In genomic region chr14:63006515-63006914, GRCh38 we compare ENCODE assay signal across 19 cellular contexts. TPM values are rescaled to one million over a fixed set of nuclear protein-coding genes. Genes with fewer than 3 reads are reported as not detected.
DNase-seq lines count a peak whose midpoint lies in the region; ATAC-seq and TF ChIP-seq lines count a peak whose summit lies in the region.
"Had no signal": no experiment of that assay in that cellular context is flagged by ENCODE, and none has a peak within 500 bp of the region (broad histone marks: within the 10 kb centered on the region; RNA-seq: fewer than 3 reads in every experiment).

No MANE protein-coding gene starts in this region.

- no peaks in the 10 kb centered on the region for H3K4me1 ChIP-seq in esophagus squamous epithelium
- H3K4me1 ChIP-seq: BLaER1 had no signal

- TF ChIP-seq POLR2A in esophagus squamous epithelium (IDR thresholded peaks at IDR 0.05) = no peak

- no peaks in the 10 kb centered on the region for H3K27me3 ChIP-seq in esophagus squamous epithelium
- H3K27me3 ChIP-seq: BLaER1 had no signal

- no peak overlapping the region for H3K4me3 Mint-ChIP-seq in activated CD4-positive, alpha-beta memory T cell treated with anti-CD3 and anti-CD28 coated beads for 36 hours
- H3K4me3 Mint-ChIP-seq: CD8-positive, alpha-beta T cell had no signal

- ATAC-seq in GM18867 (IDR thresholded peaks at IDR 0.05; ENCODE audit: unreplicated experiment) (peak; percentile 90), GM21576 (IDR thresholded peaks at IDR 0.05; ENCODE audit: unreplicated experiment) (no peak)
- ATAC-seq: CD8-positive, alpha-beta T cell; SK-N-SH treated with all-trans-retinoic acid at 6 μM for 48 hours had no signal

- no peaks in the 10 kb centered on the region for H3K27me3 Mint-ChIP-seq in activated CD4-positive, alpha-beta memory T cell treated with anti-CD3 and anti-CD28 coated beads for 36 hours

- 73 to 81% methylated on average over 2 of the region's 2 CpGs for WGBS in esophagus squamous epithelium, 2 donors

- no peaks in the 10 kb centered on the region for H3K9me3 Mint-ChIP-seq in activated CD4-positive, alpha-beta memory T cell treated with anti-CD3 and anti-CD28 coated beads for 36 hours
- H3K9me3 Mint-ChIP-seq: CD8-positive, alpha-beta T cell had no signal

- no peak overlapping the region for H3K4me3 ChIP-seq in esophagus squamous epithelium
- H3K4me3 ChIP-seq: BLaER1 had no signal

- no peaks in the 10 kb centered on the region for H3K36me3 Mint-ChIP-seq in activated CD4-positive, alpha-beta memory T cell treated with anti-CD3 and anti-CD28 coated beads for 36 hours
- H3K36me3 Mint-ChIP-seq: CD8-positive, alpha-beta T cell had no signal

- POLR2A ChIA-PET in activated CD4-positive, alpha-beta memory T cell treated with anti-CD3 and anti-CD28 coated beads for 36 hours (lab: Charles Lee) = no interaction called here

- no peak for TF ChIP-seq CTCF in esophagus squamous epithelium (IDR thresholded peaks at IDR 0.05)

- H3K9me3 ChIP-seq in esophagus squamous epithelium = no peaks in the 10 kb centered on the region
- H3K9me3 ChIP-seq: BLaER1 had no signal

- intact Hi-C loops in esophagus squamous epithelium (cut with DNase I) = no loop called here
- intact Hi-C loops in activated CD4-positive, alpha-beta memory T cell treated with anti-CD3 and anti-CD28 coated beads for 36 hours (cut with micrococcal nuclease) = no loop called here

- no peak overlapping the region for H3K27ac Mint-ChIP-seq in activated CD4-positive, alpha-beta memory T cell treated with anti-CD3 and anti-CD28 coated beads for 36 hours
- H3K27ac Mint-ChIP-seq: CD8-positive, alpha-beta T cell had no signal

- peak; percentile 56 for DNase-seq in NCI-H2107 treated with DMSO at 0.1 percent for 48 hours (lab: John Stamatoyannopoulos, UW; ENCODE audit: unreplicated experiment)
- no peak for DNase-seq in NCI-H2107 (lab: John Stamatoyannopoulos, UW)
- peak; percentile 75 for DNase-seq in NCI-H2171 (lab: John Stamatoyannopoulos, UW)
- peak; percentile 71 for DNase-seq in left kidney (ENCODE audit: low read depth, low spot score)
- no peak for DNase-seq in esophagus squamous epithelium (lab: John Stamatoyannopoulos, UW)
- no peak for DNase-seq in activated CD4-positive, alpha-beta memory T cell treated with anti-CD3 and anti-CD28 coated beads for 36 hours
- DNase-seq: CD8-positive, alpha-beta T cell; DMS79; H7; NCI-H1417 treated with DMSO at 0.1 percent for 48 hours; NCI-H446 treated with DMSO at 0.1 percent for 48 hours; SHP77 treated with DMSO at 0.1 percent for 48 hours had no signal

- CTCF ChIA-PET in activated CD4-positive, alpha-beta memory T cell treated with anti-CD3 and anti-CD28 coated beads for 36 hours (lab: Charles Lee) = no interaction called here

- no peaks in the 10 kb centered on the region for H3K4me1 Mint-ChIP-seq in activated CD4-positive, alpha-beta memory T cell treated with anti-CD3 and anti-CD28 coated beads for 36 hours (ENCODE audit: low read depth)

- no peaks in the 10 kb centered on the region for H3K36me3 ChIP-seq in esophagus squamous epithelium
- H3K36me3 ChIP-seq: BLaER1 had no signal

- H3K27ac ChIP-seq in esophagus squamous epithelium = no peak overlapping the region
- H3K27ac ChIP-seq: BLaER1 had no signal

RNA-seq across cellular contexts. Expression of gene KCNH5, which starts 38.7 kb away (rescaled TPM):
- total RNA-seq in esophagus squamous epithelium = under 1 TPM in 2 of 4 donors, not detected in 2; under 0.01 to 0.06 TPM
- not detected for total RNA-seq in activated CD4-positive, alpha-beta memory T cell treated with anti-CD3 and anti-CD28 coated beads for 36 hours
- total RNA-seq: A172; CD8-positive, alpha-beta T cell; OCI-LY7; T-helper 1 cell treated with Interleukin-12 subunit alpha and Interleukin-12 subunit beta and Interleukin-4 antibody, amounts not matched to agents 30 ng/mL and 1 ng/mL, for 36 hours had no signal

Comparison
In these comparisons a context has a peak if more than half of its experiments do, and no peak if none do; other contexts are left out.
1. DNase-seq: peak in NCI-H2107 treated with DMSO at 0.1 percent for 48 hours (single experiment), NCI-H2171 (single experiment) and left kidney (single experiment); none in NCI-H2107 (single experiment), esophagus squamous epithelium (single experiment) and activated CD4-positive, alpha-beta memory T cell treated with anti-CD3 and anti-CD28 coated beads for 36 hours (single experiment).